Comparison of ENCODE assay signal across 8 cellular contexts in the genomic region with DNA sequence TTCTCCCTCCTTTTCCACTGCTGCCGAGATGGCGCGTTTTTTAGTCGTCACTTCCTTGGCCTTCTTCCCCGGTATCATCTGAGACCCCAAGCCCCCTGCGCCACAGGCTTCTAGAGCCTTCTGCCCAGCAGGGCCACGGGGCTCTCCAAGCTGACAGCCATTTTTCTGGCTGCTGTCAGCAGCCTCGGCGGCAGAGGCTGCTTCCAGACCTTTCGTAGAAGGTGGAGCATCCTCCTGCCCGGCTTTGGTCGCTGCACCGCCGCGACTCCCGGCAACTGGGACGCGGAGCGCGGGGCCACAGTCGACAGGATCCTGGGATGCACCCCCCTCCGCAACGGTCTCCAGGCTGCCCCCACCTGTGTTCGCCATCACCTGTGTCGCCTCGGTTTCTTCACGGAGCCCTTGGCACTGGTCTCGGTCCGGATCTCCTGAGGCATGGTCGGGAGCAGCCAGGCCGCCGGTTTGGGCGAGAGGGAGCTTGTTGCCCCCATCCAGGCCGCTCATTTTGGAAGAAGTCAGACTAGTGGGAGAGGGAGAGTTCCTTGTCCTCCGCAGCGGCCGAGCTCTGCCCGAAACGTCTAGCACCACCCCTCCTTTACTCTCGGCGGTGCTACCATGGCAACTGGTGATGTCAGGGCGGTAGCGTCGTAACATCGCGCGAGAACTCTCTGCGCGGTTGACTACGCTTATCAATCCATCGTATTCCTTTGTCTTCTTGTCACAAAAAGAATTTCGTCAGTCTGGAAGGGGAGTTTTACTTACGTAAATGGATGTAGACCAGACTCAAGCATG. TPM values are rescaled to one million over a fixed set of nuclear protein-coding genes. Genes with fewer than 3 reads are reported as not detected.
DNase-seq lines count a peak whose midpoint lies in the region; ATAC-seq and TF ChIP-seq lines count a peak whose summit lies in the region.

Gene TSPYL4 (minus strand): TSS at position 571 of the 792 bp plus-strand sequence. CDS start 67 bp downstream, at position 504.

- H3K4me1 Mint-ChIP-seq in activated naive CD4-positive, alpha-beta T cell treated with anti-CD3 and anti-CD28 coated beads for 36 hours (ENCODE audit: low read depth): peaks cover 35% of the 10 kb centered on the region

- peak; percentile 86 for DNase-seq in GM06990 (ENCODE audit: extremely low read depth, insufficient read length)
- DNase-seq in NCI-H1048 (lab: John Stamatoyannopoulos, UW): peak; percentile 91
- peak; percentile 98 for DNase-seq in SK-N-DZ (ENCODE audit: low spot score)
- DNase-seq in activated naive CD4-positive, alpha-beta T cell treated with anti-CD3 and anti-CD28 coated beads for 36 hours: peak; percentile 95
- peak; percentile 95 for DNase-seq in globus pallidus (ENCODE audit: low spot score)
- peak; percentile 86 for DNase-seq in non-pigmented ciliary epithelial cell (ENCODE audit: low read depth)
- peak; percentile 98 for DNase-seq in superior temporal gyrus (ENCODE audit: extremely low spot score)

- H3K36me3 Mint-ChIP-seq in activated naive CD4-positive, alpha-beta T cell treated with anti-CD3 and anti-CD28 coated beads for 36 hours (ENCODE audit: low read depth): peaks cover 13% of the 10 kb centered on the region

- TF ChIP-seq CTCF in GM06990 (IDR thresholded peaks at IDR 0.05; ENCODE audit: insufficient read depth, low read length, poor library complexity, severe bottlenecking): no peak

- peak; percentile 100 for ATAC-seq in HG02588 (IDR thresholded peaks at IDR 0.05; ENCODE audit: unreplicated experiment)

- no peaks in the 10 kb centered on the region for H3K9me3 Mint-ChIP-seq in activated naive CD4-positive, alpha-beta T cell treated with anti-CD3 and anti-CD28 coated beads for 36 hours

- no peaks in the 10 kb centered on the region for H3K27me3 ChIP-seq in GM06990 (replicated peaks; ENCODE audit: control insufficient read depth, insufficient read depth, low read length)

- no peak within 1 kb of the TSS for H3K4me3 Mint-ChIP-seq in activated naive CD4-positive, alpha-beta T cell treated with anti-CD3 and anti-CD28 coated beads for 36 hours

- peak within 1 kb of the TSS; percentile 87 for H3K4me3 ChIP-seq in GM06990 (replicated peaks; ENCODE audit: low read depth, low read length)

- CTCF ChIA-PET in activated naive CD4-positive, alpha-beta T cell treated with anti-CD3 and anti-CD28 coated beads for 36 hours (lab: Charles Lee): interaction anchor here (1.4 to 3.7 kb wide), 3 partner anchors 15 to 27 kb away, joined by 3 to 22 read pairs (median 3); no protein-coding TSS in a partner anchor

- no peaks in the 10 kb centered on the region for H3K27me3 Mint-ChIP-seq in activated naive CD4-positive, alpha-beta T cell treated with anti-CD3 and anti-CD28 coated beads for 36 hours (ENCODE audit: low read depth)

- no peaks in the 10 kb centered on the region; the same call in none of the 2 replicates for H3K36me3 ChIP-seq in GM06990 (ENCODE audit: control insufficient read depth, insufficient read depth, low read length)

- intact Hi-C loops in activated naive CD4-positive, alpha-beta T cell treated with anti-CD3 and anti-CD28 coated beads for 36 hours (cut with micrococcal nuclease): loop anchor here (1.0 to 10.0 kb wide), 11 partner anchors 15 to 1421 kb away; partner anchors contain the start of genes DSE, GOPC, NT5DC1 and NUS1

- H3K27ac Mint-ChIP-seq in activated naive CD4-positive, alpha-beta T cell treated with anti-CD3 and anti-CD28 coated beads for 36 hours: no peak within 1 kb of the TSS

RNA-seq across cellular contexts. Expression of gene TSPYL4, which starts in this region (rescaled TPM):
- polyA plus RNA-seq in SK-N-DZ (2014; cell fraction: cytosol; rRNA removed): 44.3 and 49.9 TPM in 2 replicates
- 28.0 and 34.0 TPM in 2 replicates for polyA plus RNA-seq in SK-N-DZ (2014; cell fraction: nucleus; rRNA removed)
- 1 to 10 TPM; 7.8 to 8.0 TPM for total RNA-seq in activated naive CD4-positive, alpha-beta T cell treated with anti-CD3 and anti-CD28 coated beads for 36 hours

Comparison
In these comparisons a context has a peak if more than half of its experiments do, and no peak if none do; other contexts are left out.
1. Peak in every context shown above with its lines: DNase-seq, ATAC-seq and H3K4me3 ChIP-seq.